Comparison of ENCODE assay signal across 2 cellular contexts in the genomic region with DNA sequence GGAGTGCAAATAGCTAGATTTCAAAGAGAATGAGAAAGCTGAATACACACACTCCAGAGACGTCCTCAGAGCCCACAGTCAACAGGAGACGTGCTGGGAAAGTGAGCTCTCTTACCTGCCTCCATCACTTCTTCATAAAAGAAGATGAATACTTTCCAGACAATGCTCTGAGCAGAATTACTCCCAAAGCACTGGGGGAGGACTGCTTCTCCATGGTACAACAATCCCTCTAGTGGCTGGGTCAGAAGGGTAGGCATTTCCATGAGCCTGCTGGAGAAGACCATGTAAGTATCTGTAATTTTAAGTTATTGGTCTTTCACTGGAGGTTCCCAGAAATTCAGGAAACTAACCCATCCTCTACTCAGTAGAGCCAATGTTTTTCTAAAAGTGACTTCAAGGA.
TF ChIP-seq lines count a peak whose summit lies in the region.

No MANE protein-coding gene starts in this region.

TF ChIP-seq in H1, 55 proteins besides CTCF, POLR2A, EP300 and RAD21:
- TF ChIP-seq, protein P1, sequence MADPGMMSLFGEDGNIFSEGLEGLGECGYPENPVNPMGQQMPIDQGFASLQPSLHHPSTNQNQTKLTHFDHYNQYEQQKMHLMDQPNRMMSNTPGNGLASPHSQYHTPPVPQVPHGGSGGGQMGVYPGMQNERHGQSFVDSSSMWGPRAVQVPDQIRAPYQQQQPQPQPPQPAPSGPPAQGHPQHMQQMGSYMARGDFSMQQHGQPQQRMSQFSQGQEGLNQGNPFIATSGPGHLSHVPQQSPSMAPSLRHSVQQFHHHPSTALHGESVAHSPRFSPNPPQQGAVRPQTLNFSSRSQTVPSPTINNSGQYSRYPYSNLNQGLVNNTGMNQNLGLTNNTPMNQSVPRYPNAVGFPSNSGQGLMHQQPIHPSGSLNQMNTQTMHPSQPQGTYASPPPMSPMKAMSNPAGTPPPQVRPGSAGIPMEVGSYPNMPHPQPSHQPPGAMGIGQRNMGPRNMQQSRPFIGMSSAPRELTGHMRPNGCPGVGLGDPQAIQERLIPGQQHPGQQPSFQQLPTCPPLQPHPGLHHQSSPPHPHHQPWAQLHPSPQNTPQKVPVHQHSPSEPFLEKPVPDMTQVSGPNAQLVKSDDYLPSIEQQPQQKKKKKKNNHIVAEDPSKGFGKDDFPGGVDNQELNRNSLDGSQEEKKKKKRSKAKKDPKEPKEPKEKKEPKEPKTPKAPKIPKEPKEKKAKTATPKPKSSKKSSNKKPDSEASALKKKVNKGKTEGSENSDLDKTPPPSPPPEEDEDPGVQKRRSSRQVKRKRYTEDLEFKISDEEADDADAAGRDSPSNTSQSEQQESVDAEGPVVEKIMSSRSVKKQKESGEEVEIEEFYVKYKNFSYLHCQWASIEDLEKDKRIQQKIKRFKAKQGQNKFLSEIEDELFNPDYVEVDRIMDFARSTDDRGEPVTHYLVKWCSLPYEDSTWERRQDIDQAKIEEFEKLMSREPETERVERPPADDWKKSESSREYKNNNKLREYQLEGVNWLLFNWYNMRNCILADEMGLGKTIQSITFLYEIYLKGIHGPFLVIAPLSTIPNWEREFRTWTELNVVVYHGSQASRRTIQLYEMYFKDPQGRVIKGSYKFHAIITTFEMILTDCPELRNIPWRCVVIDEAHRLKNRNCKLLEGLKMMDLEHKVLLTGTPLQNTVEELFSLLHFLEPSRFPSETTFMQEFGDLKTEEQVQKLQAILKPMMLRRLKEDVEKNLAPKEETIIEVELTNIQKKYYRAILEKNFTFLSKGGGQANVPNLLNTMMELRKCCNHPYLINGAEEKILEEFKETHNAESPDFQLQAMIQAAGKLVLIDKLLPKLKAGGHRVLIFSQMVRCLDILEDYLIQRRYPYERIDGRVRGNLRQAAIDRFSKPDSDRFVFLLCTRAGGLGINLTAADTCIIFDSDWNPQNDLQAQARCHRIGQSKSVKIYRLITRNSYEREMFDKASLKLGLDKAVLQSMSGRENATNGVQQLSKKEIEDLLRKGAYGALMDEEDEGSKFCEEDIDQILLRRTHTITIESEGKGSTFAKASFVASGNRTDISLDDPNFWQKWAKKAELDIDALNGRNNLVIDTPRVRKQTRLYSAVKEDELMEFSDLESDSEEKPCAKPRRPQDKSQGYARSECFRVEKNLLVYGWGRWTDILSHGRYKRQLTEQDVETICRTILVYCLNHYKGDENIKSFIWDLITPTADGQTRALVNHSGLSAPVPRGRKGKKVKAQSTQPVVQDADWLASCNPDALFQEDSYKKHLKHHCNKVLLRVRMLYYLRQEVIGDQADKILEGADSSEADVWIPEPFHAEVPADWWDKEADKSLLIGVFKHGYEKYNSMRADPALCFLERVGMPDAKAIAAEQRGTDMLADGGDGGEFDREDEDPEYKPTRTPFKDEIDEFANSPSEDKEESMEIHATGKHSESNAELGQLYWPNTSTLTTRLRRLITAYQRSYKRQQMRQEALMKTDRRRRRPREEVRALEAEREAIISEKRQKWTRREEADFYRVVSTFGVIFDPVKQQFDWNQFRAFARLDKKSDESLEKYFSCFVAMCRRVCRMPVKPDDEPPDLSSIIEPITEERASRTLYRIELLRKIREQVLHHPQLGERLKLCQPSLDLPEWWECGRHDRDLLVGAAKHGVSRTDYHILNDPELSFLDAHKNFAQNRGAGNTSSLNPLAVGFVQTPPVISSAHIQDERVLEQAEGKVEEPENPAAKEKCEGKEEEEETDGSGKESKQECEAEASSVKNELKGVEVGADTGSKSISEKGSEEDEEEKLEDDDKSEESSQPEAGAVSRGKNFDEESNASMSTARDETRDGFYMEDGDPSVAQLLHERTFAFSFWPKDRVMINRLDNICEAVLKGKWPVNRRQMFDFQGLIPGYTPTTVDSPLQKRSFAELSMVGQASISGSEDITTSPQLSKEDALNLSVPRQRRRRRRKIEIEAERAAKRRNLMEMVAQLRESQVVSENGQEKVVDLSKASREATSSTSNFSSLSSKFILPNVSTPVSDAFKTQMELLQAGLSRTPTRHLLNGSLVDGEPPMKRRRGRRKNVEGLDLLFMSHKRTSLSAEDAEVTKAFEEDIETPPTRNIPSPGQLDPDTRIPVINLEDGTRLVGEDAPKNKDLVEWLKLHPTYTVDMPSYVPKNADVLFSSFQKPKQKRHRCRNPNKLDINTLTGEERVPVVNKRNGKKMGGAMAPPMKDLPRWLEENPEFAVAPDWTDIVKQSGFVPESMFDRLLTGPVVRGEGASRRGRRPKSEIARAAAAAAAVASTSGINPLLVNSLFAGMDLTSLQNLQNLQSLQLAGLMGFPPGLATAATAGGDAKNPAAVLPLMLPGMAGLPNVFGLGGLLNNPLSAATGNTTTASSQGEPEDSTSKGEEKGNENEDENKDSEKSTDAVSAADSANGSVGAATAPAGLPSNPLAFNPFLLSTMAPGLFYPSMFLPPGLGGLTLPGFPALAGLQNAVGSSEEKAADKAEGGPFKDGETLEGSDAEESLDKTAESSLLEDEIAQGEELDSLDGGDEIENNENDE (IDR thresholded peaks at IDR 0.05; ENCODE audit: insufficient replicate concordance, low read length): no peak
- TF ChIP-seq EZH2 (IDR thresholded peaks at IDR 0.05; ENCODE audit: low read depth, low read length, severe bottlenecking) (no peak), RFX5 (IDR thresholded peaks at IDR 0.05; ENCODE audit: borderline replicate concordance, low read depth, low read length) (no peak), EGR1 (IDR thresholded peaks at IDR 0.05; ENCODE audit: borderline replicate concordance, low read depth, low read length) (no peak)
- TF ChIP-seq, protein P2, sequence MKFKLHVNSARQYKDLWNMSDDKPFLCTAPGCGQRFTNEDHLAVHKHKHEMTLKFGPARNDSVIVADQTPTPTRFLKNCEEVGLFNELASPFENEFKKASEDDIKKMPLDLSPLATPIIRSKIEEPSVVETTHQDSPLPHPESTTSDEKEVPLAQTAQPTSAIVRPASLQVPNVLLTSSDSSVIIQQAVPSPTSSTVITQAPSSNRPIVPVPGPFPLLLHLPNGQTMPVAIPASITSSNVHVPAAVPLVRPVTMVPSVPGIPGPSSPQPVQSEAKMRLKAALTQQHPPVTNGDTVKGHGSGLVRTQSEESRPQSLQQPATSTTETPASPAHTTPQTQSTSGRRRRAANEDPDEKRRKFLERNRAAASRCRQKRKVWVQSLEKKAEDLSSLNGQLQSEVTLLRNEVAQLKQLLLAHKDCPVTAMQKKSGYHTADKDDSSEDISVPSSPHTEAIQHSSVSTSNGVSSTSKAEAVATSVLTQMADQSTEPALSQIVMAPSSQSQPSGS (IDR thresholded peaks at IDR 0.05; ENCODE audit: low read length): no peak
- TF ChIP-seq, protein P3, sequence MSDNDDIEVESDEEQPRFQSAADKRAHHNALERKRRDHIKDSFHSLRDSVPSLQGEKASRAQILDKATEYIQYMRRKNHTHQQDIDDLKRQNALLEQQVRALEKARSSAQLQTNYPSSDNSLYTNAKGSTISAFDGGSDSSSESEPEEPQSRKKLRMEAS (IDR thresholded peaks at IDR 0.05): no peak

TF ChIP-seq in neural cell, 6 proteins besides CTCF, POLR2A, EP300 and RAD21 (continued from another document):
- TF ChIP-seq, protein P4, sequence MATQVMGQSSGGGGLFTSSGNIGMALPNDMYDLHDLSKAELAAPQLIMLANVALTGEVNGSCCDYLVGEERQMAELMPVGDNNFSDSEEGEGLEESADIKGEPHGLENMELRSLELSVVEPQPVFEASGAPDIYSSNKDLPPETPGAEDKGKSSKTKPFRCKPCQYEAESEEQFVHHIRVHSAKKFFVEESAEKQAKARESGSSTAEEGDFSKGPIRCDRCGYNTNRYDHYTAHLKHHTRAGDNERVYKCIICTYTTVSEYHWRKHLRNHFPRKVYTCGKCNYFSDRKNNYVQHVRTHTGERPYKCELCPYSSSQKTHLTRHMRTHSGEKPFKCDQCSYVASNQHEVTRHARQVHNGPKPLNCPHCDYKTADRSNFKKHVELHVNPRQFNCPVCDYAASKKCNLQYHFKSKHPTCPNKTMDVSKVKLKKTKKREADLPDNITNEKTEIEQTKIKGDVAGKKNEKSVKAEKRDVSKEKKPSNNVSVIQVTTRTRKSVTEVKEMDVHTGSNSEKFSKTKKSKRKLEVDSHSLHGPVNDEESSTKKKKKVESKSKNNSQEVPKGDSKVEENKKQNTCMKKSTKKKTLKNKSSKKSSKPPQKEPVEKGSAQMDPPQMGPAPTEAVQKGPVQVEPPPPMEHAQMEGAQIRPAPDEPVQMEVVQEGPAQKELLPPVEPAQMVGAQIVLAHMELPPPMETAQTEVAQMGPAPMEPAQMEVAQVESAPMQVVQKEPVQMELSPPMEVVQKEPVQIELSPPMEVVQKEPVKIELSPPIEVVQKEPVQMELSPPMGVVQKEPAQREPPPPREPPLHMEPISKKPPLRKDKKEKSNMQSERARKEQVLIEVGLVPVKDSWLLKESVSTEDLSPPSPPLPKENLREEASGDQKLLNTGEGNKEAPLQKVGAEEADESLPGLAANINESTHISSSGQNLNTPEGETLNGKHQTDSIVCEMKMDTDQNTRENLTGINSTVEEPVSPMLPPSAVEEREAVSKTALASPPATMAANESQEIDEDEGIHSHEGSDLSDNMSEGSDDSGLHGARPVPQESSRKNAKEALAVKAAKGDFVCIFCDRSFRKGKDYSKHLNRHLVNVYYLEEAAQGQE (IDR thresholded peaks at IDR 0.05; ENCODE audit: borderline replicate concordance): no peak
- peak; percentile 33 for TF ChIP-seq SMC3 (conservative IDR thresholded peaks at IDR 0.05; ENCODE audit: poor library complexity)
- TF ChIP-seq EZH2 (IDR thresholded peaks at IDR 0.05; ENCODE audit: borderline replicate concordance, insufficient read depth, low read length, poor library complexity, severe bottlenecking): no peak
- TF ChIP-seq POLR2AphosphoS5 (IDR thresholded peaks at IDR 0.05): no peak
